In the genomic region with DNA sequence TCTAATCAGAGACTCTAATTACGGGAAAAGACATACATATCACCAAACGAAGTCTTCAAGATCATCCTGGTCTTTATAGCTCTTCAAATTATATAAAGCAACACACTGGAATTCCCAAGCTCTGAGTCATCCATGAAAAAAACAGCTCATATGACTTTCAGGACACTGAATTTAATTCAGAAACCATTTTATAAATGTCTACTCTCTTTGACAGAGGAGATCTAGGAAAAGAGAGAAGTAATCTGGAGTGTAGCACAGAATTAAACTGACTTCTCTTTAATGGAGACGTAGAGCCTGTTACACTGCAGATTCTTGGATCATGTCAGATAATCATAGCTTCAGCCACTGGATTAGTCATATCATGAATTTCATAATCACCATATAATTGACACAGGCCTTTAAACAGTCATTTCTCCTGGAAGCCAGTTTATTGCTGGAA, we compare ENCODE assay signal across 12 cellular contexts.
DNase-seq lines count a peak whose midpoint lies in the region; ATAC-seq and TF ChIP-seq lines count a peak whose summit lies in the region.
"Had no signal": no experiment of that assay in that cellular context is flagged by ENCODE, and none has a peak within 500 bp of the region (broad histone marks: within the 10 kb centered on the region; RNA-seq: fewer than 3 reads in every experiment).

No MANE protein-coding gene starts in this region.

- H3K27me3 Mint-ChIP-seq in CD14-positive monocyte (ENCODE audit: low read depth in 3 of 3): peaks cover 0 to 6% (median 0%) of the 10 kb centered on the region in 3 donors
- no peaks in the 10 kb centered on the region for H3K27me3 Mint-ChIP-seq in mesothelial cell of epicardium (ENCODE audit: low read depth)

- H3K4me3 Mint-ChIP-seq in CD14-positive monocyte (no peak overlapping the region), mesothelial cell of epicardium (no peak overlapping the region)
- H3K4me3 Mint-ChIP-seq: neural crest cell had no signal

- WGBS in lung, 2 donors: 50 to 55% methylated on average over 3 of the region's 3 CpGs

- DNase-seq in CD14-positive monocyte (ENCODE audit: low spot score) (no peak), MV-4-11 (lab: John Stamatoyannopoulos, UW) (peak; percentile 81), brain microvascular endothelial cell (peak; percentile 66), lung (ENCODE audit: low spot score) (no peak), NCI-H2107 treated with DMSO at 0.1 percent for 48 hours (lab: John Stamatoyannopoulos, UW; ENCODE audit: unreplicated experiment) (no peak), mesothelial cell of epicardium (ENCODE audit: low spot score in 2 of 2, unreplicated experiment in 2 of 2) (no peak), GOT3 (lab: John Stamatoyannopoulos, UW) (no peak), superior temporal gyrus (ENCODE audit: extremely low spot score) (no peak)
- DNase-seq: KG1; stimulated activated CD4-positive, alpha-beta T cell treated with anti-CD3 and anti-CD28 coated beads, Interleukin-4, amount 100 ng/mL, for 4 hours; tibial artery had no signal

- H3K4me1 ChIP-seq in lung (ENCODE audit: control insufficient read depth in 2 of 2, insufficient read depth in 2 of 2, low read length in 2 of 2): no peaks in the 10 kb centered on the region

- H3K4me1 Mint-ChIP-seq in CD14-positive monocyte: peaks cover 19% of the 10 kb centered on the region
- no peaks in the 10 kb centered on the region for H3K4me1 Mint-ChIP-seq in mesothelial cell of epicardium
- H3K4me1 Mint-ChIP-seq: neural crest cell had no signal

- H3K36me3 Mint-ChIP-seq in CD14-positive monocyte: no peaks in the 10 kb centered on the region
- no peaks in the 10 kb centered on the region for H3K36me3 Mint-ChIP-seq in mesothelial cell of epicardium

- H3K27ac ChIP-seq in brain microvascular endothelial cell (peak overlapping the region; percentile 73), lung (ENCODE audit: low read depth in 1 of 2, low read length in 1 of 2) (no peak overlapping the region)
- H3K27ac ChIP-seq: tibial artery had no signal

- intact Hi-C loops in CD14-positive monocyte (cut with micrococcal nuclease): loop anchor here in 1 of 2 donors (2.0 kb wide), 1 partner anchor 126 kb away; no protein-coding TSS in a partner anchor

- peak; percentile 62 for ATAC-seq in lung (ENCODE audit: insufficient read depth, low FRiP score)

- H3K4me3 ChIP-seq in brain microvascular endothelial cell (ENCODE audit: low read depth, low read length) (no peak overlapping the region), lung (no peak overlapping the region)
- H3K4me3 ChIP-seq: tibial artery had no signal

- no peaks in the 10 kb centered on the region for H3K36me3 ChIP-seq in brain microvascular endothelial cell (replicated peaks)
- no peaks in the 10 kb centered on the region for H3K36me3 ChIP-seq in lung (ENCODE audit: control insufficient read depth in 2 of 2, insufficient read depth in 2 of 2, low read length in 2 of 2)
- H3K36me3 ChIP-seq: tibial artery had no signal

- H3K27me3 ChIP-seq in brain microvascular endothelial cell (replicated peaks): no peaks in the 10 kb centered on the region
- H3K27me3 ChIP-seq in lung (ENCODE audit: control insufficient read depth, insufficient read depth): no peaks in the 10 kb centered on the region
- H3K27me3 ChIP-seq: tibial artery had no signal

- H3K9me3 Mint-ChIP-seq in CD14-positive monocyte (peaks cover 0 to 9% (median 0%) of the 10 kb centered on the region in 7 donors), mesothelial cell of epicardium (peaks cover 48% of the 10 kb centered on the region)
- H3K9me3 Mint-ChIP-seq: neural crest cell had no signal

- no peak for TF ChIP-seq CTCF in CD14-positive monocyte (IDR thresholded peaks at IDR 0.05)
- TF ChIP-seq CTCF in brain microvascular endothelial cell (IDR thresholded peaks at IDR 0.05; ENCODE audit: low read depth, low read length, missing control alignments): no peak
- TF ChIP-seq CTCF in lung (IDR thresholded peaks at IDR 0.05; ENCODE audit: control extremely low read depth, extremely low read depth): no peak
- TF ChIP-seq CTCF in mesothelial cell of epicardium (IDR thresholded peaks at IDR 0.05; ENCODE audit: unreplicated experiment): no peak

- in situ Hi-C loops in brain microvascular endothelial cell (cut with HindIII; ENCODE audit: low pct_ligation_motif_present, low sequenced_read_pairs): no loop called here

- H3K27ac Mint-ChIP-seq in CD14-positive monocyte: peak overlapping the region; percentile 71 to 89 (median 84)
- H3K27ac Mint-ChIP-seq in mesothelial cell of epicardium: no peak overlapping the region

- peaks cover 0 to under 1% of the 10 kb centered on the region in 2 donors for H3K9me3 ChIP-seq in lung (ENCODE audit: control insufficient read depth in 2 of 2, insufficient read depth in 1 of 2, low read length in 1 of 2)
- H3K9me3 ChIP-seq: tibial artery had no signal

Comparison
In these comparisons a context has a peak if more than half of its experiments do, and no peak if none do; other contexts are left out.
1. DNase-seq: peak in MV-4-11 (single experiment) and brain microvascular endothelial cell (single experiment); none in CD14-positive monocyte (single experiment), lung (single experiment), NCI-H2107 treated with DMSO at 0.1 percent for 48 hours (single experiment), mesothelial cell of epicardium (0 of 2), GOT3 (single experiment) and superior temporal gyrus (single experiment).